ENCODE assay signal across 1 cellular context in genomic region chr3:142680710-142681109, GRCh38.
TF ChIP-seq lines count a peak whose summit lies in the region.

No MANE protein-coding gene starts in this region.

TF ChIP-seq in Ishikawa, 13 proteins besides CTCF, POLR2A, EP300 and RAD21 (continued from another document):
- TF ChIP-seq REST (IDR thresholded peaks at IDR 0.05; ENCODE audit: low read depth) (no peak), TCF12 (IDR thresholded peaks at IDR 0.05; ENCODE audit: low read depth) (no peak)
